20 cellular contexts compared by ENCODE assay signal in the genomic region with DNA sequence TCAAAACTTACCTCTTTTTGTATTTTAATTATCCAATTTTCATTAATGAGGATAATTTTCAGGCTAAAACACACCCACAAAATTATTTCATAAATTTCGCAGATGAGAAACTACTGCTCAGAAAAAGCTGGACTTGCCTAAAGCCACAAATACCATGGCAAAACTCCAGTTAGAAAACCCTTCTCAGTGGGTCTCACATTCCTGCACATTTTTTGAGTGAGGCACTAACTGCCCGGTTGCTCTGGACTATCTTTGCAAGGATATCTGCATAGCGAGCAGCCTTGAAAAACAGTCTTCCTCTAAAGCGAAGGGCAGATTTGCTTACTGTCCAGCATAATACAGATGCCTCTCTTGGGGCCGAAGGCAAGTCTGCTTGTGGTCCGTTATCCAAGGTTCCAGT. TPM values are rescaled to one million over a fixed set of nuclear protein-coding genes. Genes with fewer than 3 reads are reported as not detected.
DNase-seq lines count a peak whose midpoint lies in the region; ATAC-seq and TF ChIP-seq lines count a peak whose summit lies in the region.
"Had no signal": no experiment of that assay in that cellular context is flagged by ENCODE, and none has a peak within 500 bp of the region (broad histone marks: within the 10 kb centered on the region; RNA-seq: fewer than 3 reads in every experiment).

No MANE protein-coding gene starts in this region.

- no peak overlapping the region for H2BK12ac ChIP-seq in trophoblast cell (ENCODE audit: low read length)

- H3K79me1 ChIP-seq in trophoblast cell (ENCODE audit: low read length): no peaks in the 10 kb centered on the region

- H2AFZ ChIP-seq in trophoblast cell (ENCODE audit: insufficient read depth, low read length, poor library complexity): no peak overlapping the region
- H2AFZ ChIP-seq: GM23338 had no signal

- ATAC-seq in activated naive CD8-positive, alpha-beta T cell treated with anti-CD3 and anti-CD28 coated beads, Interleukin-2, amount 50 U/mL, for 24 hours: no peak
- no peak for ATAC-seq in HG02870 (IDR thresholded peaks at IDR 0.05; ENCODE audit: unreplicated experiment)
- ATAC-seq: CD8-positive, alpha-beta T cell; GM23338 had no signal

- H3K18ac ChIP-seq in trophoblast cell (ENCODE audit: low read length): no peak overlapping the region

- H3K36me3 Mint-ChIP-seq in activated naive CD8-positive, alpha-beta T cell treated with anti-CD3 and anti-CD28 coated beads, Interleukin-2, amount 50 U/mL, for 24 hours (ENCODE audit: low read depth): peaks cover 71% of the 10 kb centered on the region
- H3K36me3 Mint-ChIP-seq in activated naive CD8-positive, alpha-beta T cell treated with anti-CD3 and anti-CD28 coated beads for 36 hours: peaks cover 41% of the 10 kb centered on the region

- H3K9me3 ChIP-seq in trophoblast cell (ENCODE audit: insufficient read depth, low read depth, low read length): no peaks in the 10 kb centered on the region
- H3K9me3 ChIP-seq: Caco-2, HAP-1 had no signal

- H4K91ac ChIP-seq in trophoblast cell (ENCODE audit: low read depth, low read length): no peak overlapping the region

- H4K8ac ChIP-seq in trophoblast cell (ENCODE audit: low read depth, low read length): no peak overlapping the region

- no peak overlapping the region for H3K27ac ChIP-seq in trophoblast cell (ENCODE audit: low read depth, low read length)
- H3K27ac ChIP-seq: 22Rv1, BLaER1, C4-2B had no signal

- TF ChIP-seq CTCF in astrocyte of the cerebellum (IDR thresholded peaks at IDR 0.05; ENCODE audit: low read depth, low read length, missing control alignments): no peak

- DNase-seq in activated naive CD8-positive, alpha-beta T cell treated with anti-CD3 and anti-CD28 coated beads, Interleukin-2, amount 50 U/mL, for 24 hours: no peak
- DNase-seq in activated naive CD8-positive, alpha-beta T cell treated with anti-CD3 and anti-CD28 coated beads for 36 hours: no peak
- DNase-seq in astrocyte of the cerebellum (ENCODE audit: low read depth) (peak; percentile 68), fibroblast of gingiva (ENCODE audit: low read depth) (peak; percentile 22), trophoblast cell (peak in 1 of 2 donors; percentile 34), DMS153 (lab: John Stamatoyannopoulos, UW) (no peak)
- DNase-seq in effector CD4-positive, alpha-beta T cell: no peak
- DNase-seq: Caco-2; CD4-positive, CD25-positive, alpha-beta regulatory T cell; CD8-positive, alpha-beta T cell; DMS79; GF-D8; HFFc6 had no signal

- no peak overlapping the region for H3K9ac ChIP-seq in trophoblast cell (ENCODE audit: low read length)
- H3K9ac ChIP-seq: BLaER1 had no signal

- H2AK5ac ChIP-seq in trophoblast cell (ENCODE audit: low read length): no peak overlapping the region

- WGBS in trophoblast cell (ENCODE audit: extremely low coverage, insufficient coverage, insufficient read length): no CpG with 5 or more reads among the region's 6 CpGs

- H3K79me2 ChIP-seq in trophoblast cell (ENCODE audit: control insufficient read depth, insufficient read depth, low read length, poor library complexity): no peaks in the 10 kb centered on the region

- H3K36me3 ChIP-seq in trophoblast cell (ENCODE audit: control insufficient read depth in 1 of 2, insufficient read depth in 2 of 2, low read length in 2 of 2): peaks cover 6 to 24% of the 10 kb centered on the region in 2 experiments

- H3K9me3 Mint-ChIP-seq in activated naive CD8-positive, alpha-beta T cell treated with anti-CD3 and anti-CD28 coated beads, Interleukin-2, amount 50 U/mL, for 24 hours: peaks cover under 1% of the 10 kb centered on the region
- H3K9me3 Mint-ChIP-seq in activated naive CD8-positive, alpha-beta T cell treated with anti-CD3 and anti-CD28 coated beads for 36 hours: no peaks in the 10 kb centered on the region
- H3K9me3 Mint-ChIP-seq: CD4-positive, CD25-positive, alpha-beta regulatory T cell; GM23338; HFFc6 had no signal

- H3K4me3 ChIP-seq in astrocyte of the cerebellum (ENCODE audit: low read depth, low read length): no peak overlapping the region
- no peak overlapping the region for H3K4me3 ChIP-seq in trophoblast cell (ENCODE audit: low read depth, low read length)
- H3K4me3 ChIP-seq: BLaER1, GM23338, HAP-1 had no signal

- no peaks in the 10 kb centered on the region for H3K27me3 ChIP-seq in trophoblast cell (ENCODE audit: insufficient read depth, low read length)
- H3K27me3 ChIP-seq: BLaER1 had no signal

- peak overlapping the region; percentile 15 for H3K27ac Mint-ChIP-seq in activated naive CD8-positive, alpha-beta T cell treated with anti-CD3 and anti-CD28 coated beads, Interleukin-2, amount 50 U/mL, for 24 hours
- H3K27ac Mint-ChIP-seq in activated naive CD8-positive, alpha-beta T cell treated with anti-CD3 and anti-CD28 coated beads for 36 hours: no peak overlapping the region
- H3K27ac Mint-ChIP-seq: B cell; CD8-positive, alpha-beta T cell; GM23338; HFFc6 had no signal

- no peak overlapping the region for H2BK5ac ChIP-seq in trophoblast cell (ENCODE audit: low read depth, low read length, poor library complexity)

- no peak overlapping the region for H2BK120ac ChIP-seq in trophoblast cell (ENCODE audit: insufficient read depth, low read length, poor library complexity)

- H3K4me1 Mint-ChIP-seq in activated naive CD8-positive, alpha-beta T cell treated with anti-CD3 and anti-CD28 coated beads, Interleukin-2, amount 50 U/mL, for 24 hours: peaks cover 20% of the 10 kb centered on the region
- H3K4me1 Mint-ChIP-seq in activated naive CD8-positive, alpha-beta T cell treated with anti-CD3 and anti-CD28 coated beads for 36 hours: peaks cover 25% of the 10 kb centered on the region
- H3K4me1 Mint-ChIP-seq: B cell, GM23338 had no signal

- no peaks in the 10 kb centered on the region for H3K4me1 ChIP-seq in trophoblast cell (ENCODE audit: control insufficient read depth in 1 of 2, insufficient read depth in 2 of 2, low read length in 2 of 2)
- H3K4me1 ChIP-seq: BLaER1, Caco-2, HAP-1 had no signal

- no peak overlapping the region for H3K4ac ChIP-seq in trophoblast cell (ENCODE audit: low read depth, low read length)

- no peak overlapping the region for H3K4me2 ChIP-seq in trophoblast cell (ENCODE audit: low read length)
- H3K4me2 ChIP-seq: BLaER1, GM23338 had no signal

- H3K14ac ChIP-seq in trophoblast cell (ENCODE audit: low read length): no peak overlapping the region

- H3K23ac ChIP-seq in trophoblast cell (ENCODE audit: low read length): peak overlapping the region; percentile 40

- no peak overlapping the region for H3K4me3 Mint-ChIP-seq in activated naive CD8-positive, alpha-beta T cell treated with anti-CD3 and anti-CD28 coated beads, Interleukin-2, amount 50 U/mL, for 24 hours
- no peak overlapping the region for H3K4me3 Mint-ChIP-seq in activated naive CD8-positive, alpha-beta T cell treated with anti-CD3 and anti-CD28 coated beads for 36 hours
- H3K4me3 Mint-ChIP-seq: B cell; CD8-positive, alpha-beta T cell; GM23338; HFFc6 had no signal

- H4K12ac ChIP-seq in trophoblast cell (ENCODE audit: low read depth, low read length): no peak overlapping the region

- in situ Hi-C loops in astrocyte of the cerebellum (cut with HindIII; ENCODE audit: low sequenced_read_pairs): no loop called here

- no peaks in the 10 kb centered on the region for H3K27me3 Mint-ChIP-seq in activated naive CD8-positive, alpha-beta T cell treated with anti-CD3 and anti-CD28 coated beads, Interleukin-2, amount 50 U/mL, for 24 hours
- H3K27me3 Mint-ChIP-seq in activated naive CD8-positive, alpha-beta T cell treated with anti-CD3 and anti-CD28 coated beads for 36 hours: no peaks in the 10 kb centered on the region
- H3K27me3 Mint-ChIP-seq: B cell; CD4-positive, CD25-positive, alpha-beta regulatory T cell had no signal

RNA-seq across cellular contexts. Expression of gene MPHOSPH6, which starts 9.8 kb away (rescaled TPM):
- 10 to 100 TPM; 39.8 to 41.0 TPM for total RNA-seq in activated naive CD8-positive, alpha-beta T cell treated with anti-CD3 and anti-CD28 coated beads for 36 hours
- 22.0 and 22.5 TPM in 2 replicates for polyA plus RNA-seq in trophoblast cell (2013)

Comparison
In these comparisons a context has a peak if more than half of its experiments do, and no peak if none do; other contexts are left out.
1. DNase-seq: peak in astrocyte of the cerebellum (single experiment) and fibroblast of gingiva (single experiment); none in activated naive CD8-positive, alpha-beta T cell treated with anti-CD3 and anti-CD28 coated beads, Interleukin-2, amount 50 U/mL, for 24 hours (single experiment), activated naive CD8-positive, alpha-beta T cell treated with anti-CD3 and anti-CD28 coated beads for 36 hours (single experiment), effector CD4-positive, alpha-beta T cell (single experiment) and DMS153 (single experiment).